1 cellular context compared by ENCODE assay signal in the genomic region with DNA sequence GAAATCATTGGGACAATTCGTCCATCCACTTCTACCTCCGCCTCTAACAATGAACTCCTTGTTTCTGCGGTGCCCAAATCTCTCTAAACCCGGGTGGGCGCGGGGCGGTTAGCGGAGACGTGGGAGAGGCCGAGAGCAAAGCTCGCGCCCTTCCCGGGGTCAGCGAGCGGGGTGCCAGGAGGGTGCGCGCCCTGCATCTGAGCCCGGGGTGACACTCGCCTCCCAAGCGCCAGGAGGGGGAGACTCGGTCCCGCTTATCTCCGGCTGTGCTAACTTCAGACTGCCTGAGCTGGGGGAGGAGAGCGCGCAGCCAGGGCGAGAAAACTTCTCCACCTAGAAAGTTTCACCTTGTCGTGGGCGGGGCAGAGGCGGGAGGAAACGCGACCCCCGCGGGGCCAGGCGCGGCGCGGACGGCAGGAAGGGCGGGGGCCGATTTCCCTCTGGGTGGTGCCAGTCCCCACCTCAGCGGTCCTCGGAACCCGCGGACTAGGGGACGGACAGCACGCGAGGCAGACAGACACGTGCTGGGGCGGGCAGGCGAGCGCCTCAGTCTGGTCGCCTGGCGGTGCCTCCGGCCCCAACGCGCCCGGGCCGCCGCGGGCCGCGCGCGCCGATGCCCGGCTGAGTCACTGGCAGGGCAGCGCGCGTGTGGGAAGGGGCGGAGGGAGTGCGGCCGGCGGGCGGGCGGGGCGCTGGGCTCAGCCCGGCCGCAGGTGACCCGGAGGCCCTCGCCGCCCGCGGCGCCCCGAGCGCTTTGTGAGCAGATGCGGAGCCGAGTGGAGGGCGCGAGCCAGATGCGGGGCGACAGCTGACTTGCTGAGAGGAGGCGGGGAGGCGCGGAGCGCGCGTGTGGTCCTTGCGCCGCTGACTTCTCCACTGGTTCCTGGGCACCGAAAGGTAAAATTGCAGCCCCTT.
TF ChIP-seq lines count a peak whose summit lies in the region.

MET (plus strand) TSS at position 516 of the 915 bp plus-strand sequence. CDS start 26,889 bp downstream, outside the sequence.

TF ChIP-seq in HCT116, 20 proteins besides CTCF, POLR2A, EP300 and RAD21 (continued from another document):
- TF ChIP-seq MAX (IDR thresholded peaks at IDR 0.05) (peak; percentile 98), SIN3A (IDR thresholded peaks at IDR 0.05; ENCODE audit: low read depth) (peak; percentile 66; the same call in 1 of the 2 replicates), JUND (IDR thresholded peaks at IDR 0.05) (peak; percentile 52; the same call in 1 of the 2 replicates), ZNF274 (IDR thresholded peaks at IDR 0.05; ENCODE audit: low read depth, low read length) (no peak), FOSL1 (IDR thresholded peaks at IDR 0.05; ENCODE audit: low read depth) (no peak; the same call in 1 of the 2 replicates), EZH2phosphoT487 (IDR thresholded peaks at IDR 0.05; ENCODE audit: borderline replicate concordance) (no peak), EZH2 (IDR thresholded peaks at IDR 0.05) (no peak), EGR1 (IDR thresholded peaks at IDR 0.05; ENCODE audit: low read depth) (peak; percentile 89), CBX3 (IDR thresholded peaks at IDR 0.05; ENCODE audit: low read depth) (peak; percentile 89), TCF7L2 (IDR thresholded peaks at IDR 0.05; ENCODE audit: borderline replicate concordance, extremely low read depth, insufficient read depth, insufficient read length) (peak; percentile 56), CEBPB (IDR thresholded peaks at IDR 0.05; ENCODE audit: low read depth) (no peak; the same call in 1 of the 2 replicates), POLR2AphosphoS5 (IDR thresholded peaks at IDR 0.05; ENCODE audit: low read depth, low read length) (peak; percentile 70), ZFX (IDR thresholded peaks at IDR 0.05) (no peak; the same call in none of the 2 replicates)
